ENCODE assay signal across 18 cellular contexts in genomic region chr20:19351542-19351941, GRCh38.
"Had no signal": no experiment of that assay in that cellular context is flagged by ENCODE, and none has a peak within 500 bp of the region (broad histone marks: within the 10 kb centered on the region; RNA-seq: fewer than 3 reads in every experiment).

No MANE protein-coding gene starts in this region.

- ATAC-seq: gastroesophageal sphincter; natural killer cell treated with Interleukin-12 subunit alpha and Interleukin-12 subunit beta and Interleukin-15 and Interleukin-18, amount 100 ng/mL, for 72 hours had no signal

- H3K4me3 Mint-ChIP-seq: central memory CD8-positive, alpha-beta T cell; natural killer cell treated with Interleukin-12 subunit alpha and Interleukin-12 subunit beta and Interleukin-15 and Interleukin-18, amount 100 ng/mL, for 72 hours had no signal

- H3K36me3 ChIP-seq: esophagus squamous epithelium, gastroesophageal sphincter, right atrium auricular region, stomach, thoracic aorta, transverse colon had no signal

- H3K36me3 Mint-ChIP-seq: natural killer cell treated with Interleukin-12 subunit alpha and Interleukin-12 subunit beta and Interleukin-15 and Interleukin-18, amount 100 ng/mL, for 72 hours had no signal

- H2AFZ ChIP-seq: hepatocyte had no signal

- H3K27me3 Mint-ChIP-seq: natural killer cell treated with Interleukin-12 subunit alpha and Interleukin-12 subunit beta and Interleukin-15 and Interleukin-18, amount 100 ng/mL, for 72 hours had no signal

- H3K79me2 ChIP-seq: hepatocyte had no signal

- H3K9me3 ChIP-seq: esophagus squamous epithelium, gastroesophageal sphincter, right atrium auricular region, stomach, thoracic aorta, transverse colon had no signal

- DNase-seq: effector memory CD4-positive, alpha-beta T cell; esophagus squamous epithelium; foreskin fibroblast; kidney glomerular epithelial cell; mammary epithelial cell; posterior cingulate gyrus; small intestine; stimulated activated CD4-positive, alpha-beta T cell treated with anti-CD3 and anti-CD28 coated beads, Interleukin-12 subunit alpha, Interleukin-12 subunit beta, amount 100 ng/mL, for 4 hours; stimulated activated naive CD4-positive, alpha-beta T cell; stomach; substantia nigra; transverse colon had no signal

- H3K27ac ChIP-seq: esophagus squamous epithelium, gastroesophageal sphincter, hepatocyte, right atrium auricular region, stomach, thoracic aorta, transverse colon had no signal

- H3K4me1 ChIP-seq: esophagus squamous epithelium, gastroesophageal sphincter, right atrium auricular region, stomach, transverse colon had no signal

- H3K9me3 Mint-ChIP-seq: central memory CD8-positive, alpha-beta T cell; natural killer cell treated with Interleukin-12 subunit alpha and Interleukin-12 subunit beta and Interleukin-15 and Interleukin-18, amount 100 ng/mL, for 72 hours had no signal

- H3K27me3 ChIP-seq: esophagus squamous epithelium, gastroesophageal sphincter, hepatocyte, right atrium auricular region, stomach, transverse colon had no signal

- H3K4me3 ChIP-seq: esophagus squamous epithelium, gastroesophageal sphincter, hepatocyte, right atrium auricular region, stomach, thoracic aorta, transverse colon had no signal

- H3K4me2 ChIP-seq: hepatocyte had no signal
